In the genomic region with DNA sequence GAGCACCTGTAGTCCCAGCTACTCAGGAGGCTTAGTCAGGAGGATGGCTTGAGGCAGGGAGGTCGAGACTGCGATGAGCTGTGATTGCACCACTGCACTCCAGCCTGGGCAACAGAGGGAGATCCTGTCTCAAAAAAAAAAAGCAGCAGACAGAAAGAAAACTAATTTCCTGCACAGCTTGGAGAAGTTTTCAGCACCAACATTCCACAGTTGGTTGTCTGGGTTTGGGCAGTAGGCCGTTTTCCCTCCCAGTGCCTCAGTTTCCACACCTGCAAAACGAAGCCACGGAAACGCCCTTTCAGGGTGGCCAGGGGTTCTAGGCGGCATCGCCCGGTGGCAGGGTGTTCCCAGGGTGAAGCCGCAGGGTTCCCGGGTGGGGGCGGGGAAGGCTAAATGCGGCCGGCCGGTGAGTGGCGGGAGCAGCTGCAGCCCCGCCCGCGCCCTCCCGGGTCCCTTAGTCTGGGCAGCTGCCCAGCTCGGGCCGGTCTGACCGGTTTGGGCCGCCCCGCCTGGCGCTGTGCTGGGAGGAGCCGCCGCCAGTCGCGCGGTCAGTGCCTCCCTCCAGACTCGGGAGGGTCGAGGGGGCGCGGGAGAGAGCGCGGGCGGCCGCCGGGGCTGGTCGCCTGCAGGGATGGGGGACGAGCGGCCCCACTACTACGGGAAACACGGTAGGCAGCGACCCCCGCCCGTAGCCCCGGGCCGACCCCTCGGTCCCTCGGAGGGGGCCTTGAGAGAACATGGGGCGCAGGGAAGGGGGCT, we compare ENCODE assay signal across 8 cellular contexts. TPM values are rescaled to one million over a fixed set of nuclear protein-coding genes. Genes with fewer than 3 reads are reported as not detected.
A peak's percentile ranks its signal among the peaks of the same experiment; 100 is the strongest.
DNase-seq lines count a peak whose midpoint lies in the region; ATAC-seq, FAIRE-seq and TF ChIP-seq lines count a peak whose summit lies in the region.

Gene SLC44A2, plus strand, starts transcription at position 551 of the 759 bp plus-strand sequence. Its CDS starts 81 bp downstream, at position 632.

- POLR2A ChIA-PET in activated CD4-positive, alpha-beta T cell treated with anti-CD3 and anti-CD28 coated beads for 36 hours (lab: Charles Lee): interaction anchor here (0.6 kb wide), 1 partner anchor 241 kb away, joined by 4 read pairs; no protein-coding TSS in a partner anchor
- POLR2A ChIA-PET in PC-9 (lab: Charles Lee; ENCODE audit: unreplicated experiment): interaction anchor here (0.6 to 0.7 kb wide), 3 partner anchors 23 to 222 kb away, joined by 4 to 6 read pairs (median 4); no protein-coding TSS in a partner anchor
- POLR2A ChIA-PET in H1 (lab: Charles Lee; ENCODE audit: partially characterized antibody): interaction anchor here (0.6 to 3.8 kb wide), 19 partner anchors 8 to 84 kb away, joined by 3 to 26 read pairs (median 4); no protein-coding TSS in a partner anchor

- no peaks in the 10 kb centered on the region for H3K27me3 ChIP-seq in PC-9 (ENCODE audit: insufficient read depth, low read depth)
- no peaks in the 10 kb centered on the region for H3K27me3 ChIP-seq in H1 (replicated peaks in 1 of 4; ENCODE audit: control insufficient read depth in 3 of 4, extremely low read depth in 1 of 4, insufficient read depth in 3 of 4, low read length in 3 of 4)
- no peaks in the 10 kb centered on the region for H3K27me3 ChIP-seq in right lobe of liver

- H3F3A ChIP-seq in PC-9 (ENCODE audit: insufficient read depth, low read depth): peaks cover 22% of the 10 kb centered on the region; the same call in 1 of the 2 replicates

- intact Hi-C loops in activated CD4-positive, alpha-beta T cell treated with anti-CD3 and anti-CD28 coated beads for 36 hours (cut with DNase I, micrococcal nuclease): no loop called here
- intact Hi-C loops in PC-9 (cut with micrococcal nuclease; ENCODE audit: unreplicated experiment) (loop anchor here (1.0 to 2.0 kb wide), 3 partner anchors 8 to 38 kb away; partner anchors contain the start of gene AP1M2), right lobe of liver (cut with DNase I) (no loop called here)

- no peaks in the 10 kb centered on the region for H3K9me3 Mint-ChIP-seq in activated CD4-positive, alpha-beta T cell treated with anti-CD3 and anti-CD28 coated beads for 36 hours (ENCODE audit: low read depth)

- H3K36me3 Mint-ChIP-seq in activated CD4-positive, alpha-beta T cell treated with anti-CD3 and anti-CD28 coated beads for 36 hours (ENCODE audit: low read depth): peaks cover 19% of the 10 kb centered on the region

- peak within 1 kb of the TSS; percentile 91 for H3K4ac ChIP-seq in H1 (replicated peaks; ENCODE audit: insufficient read length, low read depth, low read length)

- H3K4me1 ChIP-seq in PC-9 (replicated peaks; ENCODE audit: insufficient read depth) (peaks cover 67% of the 10 kb centered on the region), H1 (replicated peaks in 1 of 4; ENCODE audit: control insufficient read depth in 3 of 4, insufficient read depth in 4 of 4, low read length in 3 of 4) (peaks cover 4 to 9% (median 8%) of the 10 kb centered on the region in 4 experiments), right lobe of liver (peaks cover 0 to 10% (median 0%) of the 10 kb centered on the region in 4 donors)

- H2BK20ac ChIP-seq in H1 (ENCODE audit: low read length): 0 out of 2 replicates have a peak within 1 kb of the TSS, but pooled peaks have one; percentile 72

- TF ChIP-seq RAD21 in H1 (IDR thresholded peaks at IDR 0.05 in 1 of 2, conservative IDR thresholded peaks at IDR 0.05 in 1 of 2; ENCODE audit: low read depth in 2 of 2, low read length in 2 of 2): peak in 1 of 2 experiments; percentile 6; a peak in 1 of 4 replicates

- no peak within 1 kb of the TSS for H3K27ac Mint-ChIP-seq in activated CD4-positive, alpha-beta T cell treated with anti-CD3 and anti-CD28 coated beads for 36 hours

- H3K23me2 ChIP-seq in H1 (ENCODE audit: low read depth, low read length): peaks cover 9% of the 10 kb centered on the region; the same call in 1 of the 2 replicates

- peak within 1 kb of the TSS; percentile 82 for H4K5ac ChIP-seq in H1 (ENCODE audit: insufficient read length, low read depth, low read length)

- H3K36me3 ChIP-seq in PC-9 (ENCODE audit: low read depth): peaks cover 13% of the 10 kb centered on the region
- H3K36me3 ChIP-seq in H1 (ENCODE audit: control insufficient read depth in 2 of 4, insufficient read depth in 4 of 4, low read length in 3 of 4): peaks cover 4 to 25% (median 17%) of the 10 kb centered on the region in 4 experiments; a peak in 6 of 8 replicates
- H3K36me3 ChIP-seq in right lobe of liver: no peaks in the 10 kb centered on the region

- peak within 1 kb of the TSS; percentile 89 for H4K91ac ChIP-seq in H1 (replicated peaks; ENCODE audit: insufficient read length, low read length)

- peak within 1 kb of the TSS; percentile 83 for H3K4me3 ChIP-seq in PC-9
- H3K4me3 ChIP-seq in H1 (ENCODE audit: extremely low read depth in 1 of 4, insufficient read depth in 2 of 4, low read depth in 3 of 4, low read length in 4 of 4): peak within 1 kb of the TSS; percentile 84 to 92 (median 87)
- H3K4me3 ChIP-seq in right lobe of liver: peak within 1 kb of the TSS; percentile 23 to 49 (median 35)

- H2AK5ac ChIP-seq in H1 (ENCODE audit: low read depth, low read length): peak within 1 kb of the TSS; percentile 54

- H3K18ac ChIP-seq in H1 (ENCODE audit: extremely low read depth, low read length): peak within 1 kb of the TSS; percentile 100

- H4K8ac ChIP-seq in H1 (ENCODE audit: extremely low read depth, insufficient read depth, low read length): peak within 1 kb of the TSS; percentile 99

- CTCF ChIA-PET in activated CD4-positive, alpha-beta T cell treated with anti-CD3 and anti-CD28 coated beads for 36 hours (lab: Charles Lee): no interaction called here
- CTCF ChIA-PET in PC-9 (lab: Charles Lee): no interaction called here
- CTCF ChIA-PET in H1 (lab: Charles Lee; ENCODE audit: partially characterized antibody): interaction anchor here (1.4 to 4.0 kb wide), 3 partner anchors 19 to 55 kb away, joined by 3 to 31 read pairs (median 18); no protein-coding TSS in a partner anchor

- no peak for FAIRE-seq in H1 (lab: Jason Lieb, UNC)

- H2BK12ac ChIP-seq in H1 (ENCODE audit: low read depth, low read length): peak within 1 kb of the TSS; percentile 98

- peak within 1 kb of the TSS; percentile 95 for H3K56ac ChIP-seq in H1 (replicated peaks; ENCODE audit: insufficient read length, low read depth, low read length)

- WGBS in H1 (ENCODE audit: extremely low coverage in 1 of 2, insufficient coverage in 1 of 2, insufficient read length in 1 of 2, insufficient replicate concordance in 2 of 2, low coverage in 1 of 2, low lambda C conversion rate in 2 of 2, missing lambda C conversion rate in 1 of 2), 2 experiments: 7% methylated on average over 35 of the region's 53 CpGs; no CpG with 5 or more reads in 1 of the 2 experiments
- 19% methylated on average over 8 of the region's 53 CpGs for WGBS in right lobe of liver (ENCODE audit: insufficient coverage, low coverage, low lambda C conversion rate, missing lambda C conversion rate)

- H2BK5ac ChIP-seq in H1 (ENCODE audit: low read depth, low read length): peak within 1 kb of the TSS; percentile 95

- no peaks in the 10 kb centered on the region for H3K9me2 ChIP-seq in PC-9 (ENCODE audit: insufficient read depth)

- BruUV-seq in PC-9 (replicated peaks; lab: Mats Ljungman, UMichigan): no TSS peak

- ATAC-seq in activated CD4-positive, alpha-beta T cell treated with anti-CD3 and anti-CD28 coated beads for 36 hours: peak; percentile 30
- peak; percentile 94 to 98 (median 96) for ATAC-seq in right lobe of liver

- TF ChIP-seq POLR2A in H1 (IDR thresholded peaks at IDR 0.05; ENCODE audit: control extremely low read depth in 1 of 2, low read depth in 2 of 2, low read length in 2 of 2) (peak; percentile 62 to 98), right lobe of liver (IDR thresholded peaks at IDR 0.05) (no peak)

- TF ChIP-seq CTCF in PC-9 (conservative IDR thresholded peaks at IDR 0.05): no peak
- TF ChIP-seq CTCF in H1 (IDR thresholded peaks at IDR 0.05; ENCODE audit: control extremely low read depth in 1 of 3, insufficient read depth in 1 of 3, low read depth in 1 of 3, low read length in 3 of 3): peak in 1 of 3 experiments; percentile 8; a peak in 1 of 4 replicates
- TF ChIP-seq CTCF in right lobe of liver (IDR thresholded peaks at IDR 0.05): no peak

- H3K14ac ChIP-seq in H1 (ENCODE audit: insufficient read length): peak within 1 kb of the TSS; percentile 97

- peaks cover 25% of the 10 kb centered on the region for H3K4me1 Mint-ChIP-seq in activated CD4-positive, alpha-beta T cell treated with anti-CD3 and anti-CD28 coated beads for 36 hours

- H3K9me3 ChIP-seq in PC-9 (ENCODE audit: insufficient read depth, low read depth): no peaks in the 10 kb centered on the region
- no peaks in the 10 kb centered on the region for H3K9me3 ChIP-seq in H1 (ENCODE audit: insufficient read depth in 2 of 2, low read depth in 1 of 2, low read length in 1 of 2)
- H3K9me3 ChIP-seq in right lobe of liver: no peaks in the 10 kb centered on the region

- peak within 1 kb of the TSS; percentile 99 for H3K23ac ChIP-seq in H1 (ENCODE audit: insufficient read length)

- no peaks in the 10 kb centered on the region for H3K27me3 Mint-ChIP-seq in activated CD4-positive, alpha-beta T cell treated with anti-CD3 and anti-CD28 coated beads for 36 hours

- H3K79me1 ChIP-seq in H1 (ENCODE audit: low read depth, low read length): peaks cover 3% of the 10 kb centered on the region

- no peak within 1 kb of the TSS for H3K4me3 Mint-ChIP-seq in activated CD4-positive, alpha-beta T cell treated with anti-CD3 and anti-CD28 coated beads for 36 hours

- H2BK15ac ChIP-seq in H1 (ENCODE audit: low read length): peak within 1 kb of the TSS; percentile 92; the same call in 1 of the 2 replicates

- no peak for DNase-seq in activated CD4-positive, alpha-beta T cell treated with anti-CD3 and anti-CD28 coated beads for 36 hours
- DNase-seq in activated CD4-positive, alpha-beta T cell treated with anti-CD3 and anti-CD28 coated beads for 4 hours: no peak
- DNase-seq in PC-9 (peak; percentile 76 to 95), H1 (ENCODE audit: low read depth in 1 of 2, low spot score in 2 of 2) (peak in 1 of 2 experiments; percentile 90), right lobe of liver (peak; percentile 72 to 82 (median 79)), stromal cell of bone marrow (ENCODE audit: low read depth) (peak; percentile 44), AML-193 (lab: John Stamatoyannopoulos, UW) (no peak)
- no peak for DNase-seq in stimulated activated CD4-positive, alpha-beta T cell treated with anti-CD3 and anti-CD28 coated beads, Interleukin-1b, Interleukin-23, amount 100 ng/mL, for 48 hours

- H3K27ac ChIP-seq in PC-9 (peak within 1 kb of the TSS; percentile 56), H1 (ENCODE audit: low read depth, low read length) (peak within 1 kb of the TSS; percentile 83), right lobe of liver (peak within 1 kb of the TSS in 2 of 3 donors; percentile 21 to 49)

- peak within 1 kb of the TSS; percentile 83 to 96 (median 86) for H3K9ac ChIP-seq in H1 (replicated peaks in 1 of 4; ENCODE audit: extremely low read depth in 1 of 4, low read depth in 3 of 4, low read length in 3 of 4)

- TF ChIP-seq EP300 in H1 (IDR thresholded peaks at IDR 0.05; ENCODE audit: borderline replicate concordance in 1 of 2, low read depth in 2 of 2, low read length in 2 of 2): peak in 1 of 2 experiments; percentile 84; a peak in 1 of 3 replicates

- H4K20me1 ChIP-seq in PC-9 (ENCODE audit: insufficient read depth) (no peaks in the 10 kb centered on the region), H1 (replicated peaks in 1 of 2; ENCODE audit: control insufficient read depth in 1 of 2, insufficient read depth in 2 of 2, low read length in 2 of 2) (no peaks in the 10 kb centered on the region)

- H3K79me2 ChIP-seq in PC-9 (ENCODE audit: low read depth) (peaks cover 39% of the 10 kb centered on the region), H1 (ENCODE audit: control insufficient read depth in 1 of 2, insufficient read depth in 2 of 2, low read length in 2 of 2) (peaks cover 0 to 8% of the 10 kb centered on the region in 2 experiments; a peak in 2 of 4 replicates)

- H2BK120ac ChIP-seq in H1 (replicated peaks; ENCODE audit: low read depth, low read length): peak within 1 kb of the TSS; percentile 54

- peak within 1 kb of the TSS; percentile 72 for H2AFZ ChIP-seq in PC-9
- H2AFZ ChIP-seq in H1 (ENCODE audit: low read length): no peak within 1 kb of the TSS

- H3K4me2 ChIP-seq in PC-9: peak within 1 kb of the TSS; percentile 88
- H3K4me2 ChIP-seq in H1 (ENCODE audit: insufficient read depth in 1 of 2, low read depth in 2 of 2, low read length in 2 of 2): peak within 1 kb of the TSS; percentile 92 to 93

RNA-seq across cellular contexts. Expression of gene SLC44A2, which starts in this region (rescaled TPM):
- 100 to 1,000 TPM in 1 of 2 experiments, 10 to 100 TPM in 1; 80.3 to 105 TPM for total RNA-seq in activated CD4-positive, alpha-beta T cell treated with anti-CD3 and anti-CD28 coated beads for 36 hours
- 205 and 239 TPM in 2 replicates for total RNA-seq in PC-9 (2021)
- 118 and 120 TPM in 2 replicates for total RNA-seq in H1 (2021; fragmentation: NEBNext Ultra II Directional; extraction: Animal tissue kit (Norgen Biotek cat#: 25700))
- polyA plus RNA-seq in H1 (2011; rRNA removed): 105 and 113 TPM in 2 replicates
- 80.7 TPM for polyA plus RNA-seq in H1 (2011; cell fraction: cytosol; rRNA removed)
- 208 TPM for polyA plus RNA-seq in H1 (2011; cell fraction: nucleus; rRNA removed)
- polyA plus RNA-seq in H1 (2012, experiment 1 of 2): 91.8 to 115 TPM (median 97.4 TPM) in 4 replicates
- 122 TPM for polyA plus RNA-seq in H1 (2012, experiment 2 of 2)
- 119 TPM for polyA plus RNA-seq in H1 (2013, experiment 1 of 2)
- polyA plus RNA-seq in H1 (2013, experiment 2 of 2): 115 TPM
- 110 and 111 TPM in 2 replicates for polyA minus RNA-seq in H1 (2011; rRNA and poly(A)+ RNA removed)
- polyA minus RNA-seq in H1 (2011; cell fraction: cytosol; rRNA and poly(A)+ RNA removed): 60.9 TPM
- polyA minus RNA-seq in H1 (2011; cell fraction: nucleus; rRNA and poly(A)+ RNA removed): 63.2 TPM
- total RNA-seq in right lobe of liver: 10 to 100 TPM; 11.7 to 18.5 (median 15.6) TPM

Comparison
In these comparisons a context has a peak if more than half of its experiments do, and no peak if none do; other contexts are left out.
1. DNase-seq: peak in PC-9 (2 of 2), right lobe of liver (3 of 3) and stromal cell of bone marrow (single experiment); none in activated CD4-positive, alpha-beta T cell treated with anti-CD3 and anti-CD28 coated beads for 36 hours (single experiment), activated CD4-positive, alpha-beta T cell treated with anti-CD3 and anti-CD28 coated beads for 4 hours (0 of 2), stimulated activated CD4-positive, alpha-beta T cell treated with anti-CD3 and anti-CD28 coated beads, Interleukin-1b, Interleukin-23, amount 100 ng/mL, for 48 hours (single experiment) and AML-193 (0 of 2).
2. H3K4me3 ChIP-seq: peak in every context shown above with its lines; median percentile 87 in H1; 83 in PC-9; 35 in right lobe of liver.
3. Peak in every context shown above with its lines, with median percentiles within 50 percentile points of each other: H3K27ac ChIP-seq.